In the genomic region with DNA sequence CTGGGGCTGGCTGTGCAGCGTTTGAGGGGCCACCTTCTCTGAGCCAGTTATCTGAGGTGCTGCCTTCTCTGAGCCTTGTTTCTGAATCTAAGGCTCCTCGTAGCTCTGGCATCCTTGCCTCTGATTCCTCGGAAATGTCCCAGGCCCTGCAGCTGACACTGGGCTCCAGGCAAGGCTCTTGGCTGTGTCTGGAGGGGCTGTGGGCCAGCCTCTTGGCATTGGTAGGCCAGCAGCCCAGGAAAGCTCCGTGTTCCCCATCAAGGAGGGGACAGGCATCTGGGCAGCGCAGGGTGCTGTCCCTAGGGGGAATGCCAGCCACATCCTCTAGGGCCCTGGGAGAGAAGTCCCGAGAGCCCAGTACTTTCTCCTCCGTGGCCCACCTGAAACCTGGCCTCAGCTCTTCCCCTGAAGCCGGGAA, we compare ENCODE assay signal across 14 cellular contexts. TPM values are rescaled to one million over a fixed set of nuclear protein-coding genes. Genes with fewer than 3 reads are reported as not detected.
DNase-seq lines count a peak whose midpoint lies in the region; ATAC-seq and TF ChIP-seq lines count a peak whose summit lies in the region.
"Had no signal": no experiment of that assay in that cellular context is flagged by ENCODE, and none has a peak within 500 bp of the region (broad histone marks: within the 10 kb centered on the region; RNA-seq: fewer than 3 reads in every experiment).

No MANE protein-coding gene starts in this region.

- TF ChIP-seq POLR2A in gastrocnemius medialis (IDR thresholded peaks at IDR 0.05) = no peak

- peaks cover 20 to 29% of the 10 kb centered on the region in 2 donors for H3K4me1 ChIP-seq in gastrocnemius medialis

- in situ Hi-C loops in gastrocnemius medialis (cut with MboI; ENCODE audit: low sequenced_read_pairs in 4 of 4) = loop anchor here in 1 of 4 donors (25.0 kb wide), 1 partner anchor 235 kb away; a partner anchor contains a TSS

- H3K36me3 ChIP-seq in WERI-Rb-1 (no peaks in the 10 kb centered on the region), gastrocnemius medialis (no peaks in the 10 kb centered on the region)
- H3K36me3 ChIP-seq: pancreas had no signal

- intact Hi-C loops in gastrocnemius medialis (cut with DNase I; ENCODE audit: low total_unique reads) = loop anchor here (5.0 kb wide), 2 partner anchors 40 to 150 kb away; a partner anchor contains a TSS

- peaks cover 5% of the 10 kb centered on the region for H3K9me3 ChIP-seq in WERI-Rb-1 (ENCODE audit: severe bottlenecking)
- no peaks in the 10 kb centered on the region for H3K9me3 ChIP-seq in gastrocnemius medialis
- H3K9me3 ChIP-seq: mucosa of descending colon, pancreas had no signal

- no peak for ATAC-seq in gastrocnemius medialis
- ATAC-seq in HG03442 (IDR thresholded peaks at IDR 0.05; ENCODE audit: unreplicated experiment) = no peak
- ATAC-seq: T-cell had no signal

- no peaks in the 10 kb centered on the region for H3K27me3 ChIP-seq in WERI-Rb-1 (ENCODE audit: insufficient read depth, low read depth, severe bottlenecking)
- H3K27me3 ChIP-seq in gastrocnemius medialis = no peaks in the 10 kb centered on the region
- H3K27me3 ChIP-seq: pancreas had no signal

- H3K27ac ChIP-seq in WERI-Rb-1 (peak overlapping the region; percentile 65; the same call in 1 of the 2 replicates), gastrocnemius medialis (peak overlapping the region in 3 of 4 donors; percentile 63 to 72 (median 65))
- H3K27ac ChIP-seq: pancreas had no signal

- DNase-seq in Ammon's horn (ENCODE audit: low spot score) (peak; percentile 48), WERI-Rb-1 (peak; percentile 9), islet precursor cell (peak; percentile 55), gastrocnemius medialis (no peak), NCI-H2081 (lab: John Stamatoyannopoulos, UW) (no peak), NCI-H526 treated with DMSO at 0.1 percent for 48 hours (lab: John Stamatoyannopoulos, UW) (no peak), LoVo (ENCODE audit: low spot score) (no peak)
- DNase-seq: activated B cell treated with CpG ODN at 0.5 μM for 24 hours; activated naive CD8-positive, alpha-beta T cell treated with anti-CD3 and anti-CD28 coated beads, Interleukin-2, amount 10 ng/mL, durations not matched to agents 7 days and 5 days; GF-D8 had no signal

- H3K4me3 ChIP-seq in WERI-Rb-1 (ENCODE audit: low read depth, low read length) = no peak overlapping the region
- no peak overlapping the region for H3K4me3 ChIP-seq in gastrocnemius medialis
- H3K4me3 ChIP-seq: mucosa of descending colon, pancreas had no signal

- no peak for TF ChIP-seq CTCF in WERI-Rb-1 (IDR thresholded peaks at IDR 0.05; ENCODE audit: low read depth, low read length)
- TF ChIP-seq CTCF in gastrocnemius medialis (IDR thresholded peaks at IDR 0.05 in 4 of 5, conservative IDR thresholded peaks at IDR 0.05 in 1 of 5) = no peak

RNA-seq across cellular contexts. Expression of a gene that starts 40.7 kb away (rescaled TPM):
- 1 to 10 TPM; 5.0 to 8.4 (median 7.3) TPM for total RNA-seq in gastrocnemius medialis

Comparison
In these comparisons a context has a peak if more than half of its experiments do, and no peak if none do; other contexts are left out.
1. DNase-seq: peak in Ammon's horn (single experiment), WERI-Rb-1 (single experiment) and islet precursor cell (single experiment); none in gastrocnemius medialis (0 of 2), NCI-H2081 (0 of 2), NCI-H526 treated with DMSO at 0.1 percent for 48 hours (single experiment) and LoVo (single experiment).